ENCODE assay signal across 12 cellular contexts in genomic region chr16:88314991-88315542, GRCh38.
"Had no signal": no experiment of that assay in that cellular context is flagged by ENCODE, and none has a peak within 500 bp of the region (broad histone marks: within the 10 kb centered on the region; RNA-seq: fewer than 3 reads in every experiment).

No MANE protein-coding gene starts in this region.

- H3K27ac Mint-ChIP-seq: activated naive CD4-positive, alpha-beta T cell treated with anti-CD3 and anti-CD28 coated beads for 36 hours; activated T-helper 17 cell treated with anti-CD3 and anti-CD28 coated beads, Interleukin-2, amount 50 U/mL, for 72 hours; neural progenitor cell; stimulated activated memory B cell treated with anti-CD40 and anti-IgM and Interleukin-4, amounts not matched to agents 10 μg/mL and 1 μg/mL and 100 μg/mL, for 72 hours had no signal

- H3K9me3 ChIP-seq: gastroesophageal sphincter had no signal

- H3K79me2 ChIP-seq: parathyroid adenoma had no signal

- H3K27me3 ChIP-seq: neural progenitor cell, tibial nerve had no signal

- H3K36me3 Mint-ChIP-seq: neural progenitor cell; stimulated activated memory B cell treated with anti-CD40 and anti-IgM and Interleukin-4, amounts not matched to agents 10 μg/mL and 1 μg/mL and 100 μg/mL, for 72 hours had no signal

- H3K4me3 Mint-ChIP-seq: activated naive CD4-positive, alpha-beta T cell treated with anti-CD3 and anti-CD28 coated beads for 36 hours; activated T-helper 17 cell treated with anti-CD3 and anti-CD28 coated beads, Interleukin-2, amount 50 U/mL, for 72 hours; neural progenitor cell; stimulated activated memory B cell treated with anti-CD40 and anti-IgM and Interleukin-4, amounts not matched to agents 10 μg/mL and 1 μg/mL and 100 μg/mL, for 72 hours had no signal

- H3K36me3 ChIP-seq: gastroesophageal sphincter, neural progenitor cell, tibial nerve had no signal

- DNase-seq: activated CD4-positive, alpha-beta T cell treated with anti-CD3 and anti-CD28 coated beads, Interleukin-2, amount 50 U/mL, for 1 hour; activated naive CD4-positive, alpha-beta T cell treated with anti-CD3 and anti-CD28 coated beads for 36 hours; activated T-cell treated with anti-CD3 and anti-CD28 coated beads for 4 hours; central memory CD4-positive, alpha-beta T cell; cortex of kidney; effector CD8-positive, alpha-beta T cell had no signal

- H3K27ac ChIP-seq: gastroesophageal sphincter, neural progenitor cell, parathyroid adenoma, tibial nerve had no signal

- H2AFZ ChIP-seq: neural progenitor cell, parathyroid adenoma had no signal

- H3K4me2 ChIP-seq: neural progenitor cell had no signal

- H3K4me3 ChIP-seq: gastroesophageal sphincter, neural progenitor cell, tibial nerve had no signal

- H3K4me1 ChIP-seq: parathyroid adenoma, tibial nerve had no signal

- H3K9ac ChIP-seq: neural progenitor cell, parathyroid adenoma had no signal

- ATAC-seq: activated T-helper 17 cell treated with anti-CD3 and anti-CD28 coated beads, Interleukin-2, amount 50 U/mL, for 72 hours had no signal

- H3K4me1 Mint-ChIP-seq: activated T-helper 17 cell treated with anti-CD3 and anti-CD28 coated beads, Interleukin-2, amount 50 U/mL, for 72 hours; stimulated activated memory B cell treated with anti-CD40 and anti-IgM and Interleukin-4, amounts not matched to agents 10 μg/mL and 1 μg/mL and 100 μg/mL, for 72 hours had no signal
